Comparison of ENCODE assay signal across 29 cellular contexts in genomic region chr4:106092361-106093040, GRCh38.
"Had no signal": no experiment of that assay in that cellular context is flagged by ENCODE, and none has a peak within 500 bp of the region (broad histone marks: within the 10 kb centered on the region; RNA-seq: fewer than 3 reads in every experiment).

No MANE protein-coding gene starts in this region.

- H3K27ac ChIP-seq: colonic mucosa, coronary artery, dorsolateral prefrontal cortex, epithelial cell of prostate, esophagus muscularis mucosa, esophagus squamous epithelium, foreskin keratinocyte, gastrocnemius medialis, gastroesophageal sphincter, heart left ventricle, heart right ventricle had no signal

- DNase-seq: colonic mucosa; cortex of kidney; dermis blood vessel endothelial cell; dorsolateral prefrontal cortex; effector CD4-positive, alpha-beta T cell; effector CD8-positive, alpha-beta T cell; effector memory CD4-positive, alpha-beta T cell; effector memory CD8-positive, alpha-beta T cell; endodermal cell; erythroblast; esophagus squamous epithelium; foreskin fibroblast; foreskin keratinocyte; foreskin melanocyte; gastrocnemius medialis; glutamatergic neuron; head of caudate nucleus; heart right ventricle had no signal

- H3K4me1 Mint-ChIP-seq: endodermal cell had no signal

- H3K4me1 ChIP-seq: colonic mucosa, esophagus muscularis mucosa, esophagus squamous epithelium, foreskin keratinocyte, gastrocnemius medialis, heart left ventricle, heart right ventricle had no signal

- ATAC-seq: effector memory CD8-positive, alpha-beta T cell; esophagus mucosa; foreskin keratinocyte; gastrocnemius medialis; gastroesophageal sphincter; heart left ventricle; heart right ventricle had no signal

- H3K9me3 ChIP-seq: colonic mucosa had no signal

- H3K27ac Mint-ChIP-seq: dendritic cell treated with granulocyte-macrophage colony-stimulating factor and Interleukin-4, amounts not matched to agents 40 ng/mL and 50 ng/mL, for 4 days; effector memory CD8-positive, alpha-beta T cell; endodermal cell had no signal

- FAIRE-seq: colon, endometrium, endothelial cell of umbilical vein, frontal cortex had no signal

- H3K27me3 Mint-ChIP-seq: dendritic cell treated with granulocyte-macrophage colony-stimulating factor and Interleukin-4, amounts not matched to agents 40 ng/mL and 50 ng/mL, for 4 days; effector memory CD8-positive, alpha-beta T cell had no signal

- H3K4me3 Mint-ChIP-seq: dendritic cell treated with granulocyte-macrophage colony-stimulating factor and Interleukin-4, amounts not matched to agents 40 ng/mL and 50 ng/mL, for 4 days; effector memory CD8-positive, alpha-beta T cell; endodermal cell had no signal

- H3K36me3 ChIP-seq: colonic mucosa had no signal

- H3K4me3 ChIP-seq: colonic mucosa, coronary artery, dorsolateral prefrontal cortex, esophagus muscularis mucosa, esophagus squamous epithelium, gastrocnemius medialis, gastroesophageal sphincter, heart left ventricle, heart right ventricle had no signal
